Comparison of ENCODE assay signal across 11 cellular contexts in the genomic region with DNA sequence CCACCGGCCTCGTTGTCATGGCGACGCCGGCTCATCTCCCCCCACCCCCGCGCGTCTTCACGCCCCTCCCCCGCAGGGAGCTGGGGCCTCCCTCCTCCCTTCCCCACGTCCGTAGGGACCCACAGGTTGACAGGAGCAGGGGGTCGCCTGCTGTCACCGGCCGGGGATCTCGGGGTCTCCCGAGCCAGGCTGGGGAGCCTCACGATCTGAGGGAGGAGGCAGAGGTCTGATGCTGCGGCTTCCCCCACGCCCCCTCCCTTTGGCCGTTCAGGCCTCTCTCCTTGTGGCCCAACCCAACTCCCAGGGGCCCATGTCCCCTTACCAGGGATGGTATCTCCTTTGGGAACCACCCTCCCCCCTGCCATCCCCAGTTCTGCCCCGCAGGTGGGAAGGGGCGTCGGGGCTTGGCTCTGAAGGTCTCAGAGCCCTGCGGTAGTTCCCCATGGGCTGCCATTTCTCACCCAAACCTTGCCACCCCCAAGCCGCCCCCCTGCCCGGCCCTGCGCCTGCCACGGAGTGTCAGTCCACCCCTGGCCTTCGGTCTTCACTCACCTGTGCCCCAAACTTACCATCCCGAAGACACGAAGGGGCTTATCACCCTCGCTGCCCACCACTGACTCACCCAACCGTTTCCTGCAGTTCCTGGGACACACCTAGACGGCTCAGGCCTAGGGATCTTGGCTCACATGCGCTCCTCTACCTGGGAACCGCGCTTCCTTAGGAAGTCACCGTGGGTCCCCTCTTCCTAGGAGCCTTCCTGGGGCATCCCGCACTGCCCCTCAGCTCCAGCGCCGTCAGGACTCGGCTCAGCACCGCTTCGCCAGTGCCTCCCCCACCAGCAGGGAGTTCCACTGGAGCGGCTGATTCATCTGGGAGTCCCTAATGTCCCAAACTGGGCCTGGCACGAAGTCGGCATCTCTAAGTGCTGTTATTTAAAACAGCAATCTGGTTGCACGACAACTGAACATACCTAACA. TPM values are rescaled to one million over a fixed set of nuclear protein-coding genes. Genes with fewer than 3 reads are reported as not detected.
A peak's percentile ranks its signal among the peaks of the same experiment; 100 is the strongest.
DNase-seq lines count a peak whose midpoint lies in the region; ATAC-seq, FAIRE-seq and TF ChIP-seq lines count a peak whose summit lies in the region.
"Had no signal": no experiment of that assay in that cellular context is flagged by ENCODE, and none has a peak within 500 bp of the region (broad histone marks: within the 10 kb centered on the region; RNA-seq: fewer than 3 reads in every experiment).

No MANE protein-coding gene starts in this region.

- peak overlapping the region in 4 of 6 donors; percentile 36 to 89 (median 53) for H3K27ac Mint-ChIP-seq in naive B cell

- H3K4me3 ChIP-seq in A673 (ENCODE audit: low read depth, low read length, poor library complexity, severe bottlenecking) (peak overlapping the region; percentile 55), H7 (ENCODE audit: insufficient read depth, low read depth, low read length) (peak overlapping the region; percentile 83), ascending aorta (peak overlapping the region; percentile 39 to 56)

- H3K36me3 ChIP-seq in A673 (ENCODE audit: insufficient read depth, low read length, poor library complexity, severe bottlenecking) (no peaks in the 10 kb centered on the region), H7 (replicated peaks; ENCODE audit: control insufficient read depth, insufficient read depth, low read length) (no peaks in the 10 kb centered on the region), ascending aorta (no peaks in the 10 kb centered on the region)
- H3K36me3 ChIP-seq: left lung had no signal

- CTCF ChIA-PET in A673 (lab: Charles Lee): interaction anchor here (0.6 kb wide), 2 partner anchors 149 to 155 kb away, joined by 6 to 7 read pairs; a partner anchor contains a TSS

- H3K27me3 ChIP-seq in A673 (replicated peaks; ENCODE audit: insufficient read depth, low read depth, low read length, poor library complexity) (no peaks in the 10 kb centered on the region), H7 (ENCODE audit: control insufficient read depth, insufficient read depth, low read length) (peaks cover 34% of the 10 kb centered on the region), ascending aorta (peaks cover 13% of the 10 kb centered on the region)

- H3K9me3 ChIP-seq in A673 (ENCODE audit: low read depth, low read length, poor library complexity, severe bottlenecking): no peaks in the 10 kb centered on the region
- no peaks in the 10 kb centered on the region for H3K9me3 ChIP-seq in ascending aorta
- H3K9me3 ChIP-seq: left lung had no signal

- no peak overlapping the region for H3K27ac ChIP-seq in A673 (ENCODE audit: low read depth, low read length, poor library complexity, severe bottlenecking)
- no peak overlapping the region for H3K27ac ChIP-seq in ascending aorta
- H3K27ac ChIP-seq: left lung had no signal

- TF ChIP-seq CTCF in A673 (conservative IDR thresholded peaks at IDR 0.05; ENCODE audit: low read depth, low read length): no peak
- no peak for TF ChIP-seq CTCF in ascending aorta (IDR thresholded peaks at IDR 0.05)

- intact Hi-C loops in A673 (cut with micrococcal nuclease; ENCODE audit: unreplicated experiment): no loop called here
- intact Hi-C loops in ascending aorta (cut with DNase I): no loop called here

- peaks cover 10% of the 10 kb centered on the region for H3K4me1 ChIP-seq in A673 (ENCODE audit: insufficient read depth, low read length, poor library complexity, severe bottlenecking)
- H3K4me1 ChIP-seq in ascending aorta: peaks cover 8 to 12% of the 10 kb centered on the region in 2 donors

- H3K4me3 Mint-ChIP-seq in naive B cell: peak overlapping the region; percentile 5 to 86 (median 82)

- ATAC-seq in naive B cell (ENCODE audit: low read depth in 2 of 2) (peak in 1 of 2 donors; percentile 11), GM21737 (IDR thresholded peaks at IDR 0.05; ENCODE audit: unreplicated experiment) (no peak)

- BruUV-seq in A673 (replicated peaks; lab: Mats Ljungman, UMichigan): no TSS peak

- no peaks in the 10 kb centered on the region for H3K36me3 Mint-ChIP-seq in naive B cell

- H3K4me1 Mint-ChIP-seq in naive B cell: peaks cover 13 to 17% (median 17%) of the 10 kb centered on the region in 3 donors

- POLR2A ChIA-PET in A673 (lab: Charles Lee; ENCODE audit: low non-redundant PET): no interaction called here

- DNase-seq in A673 (ENCODE audit: low spot score): no peak
- peak; percentile 91 for DNase-seq in H7
- no peak for DNase-seq in ascending aorta (ENCODE audit: low spot score in 2 of 2)
- DNase-seq in naive B cell: no peak
- no peak for DNase-seq in NCI-H1048 (lab: John Stamatoyannopoulos, UW)
- DNase-seq in NCI-H510A (lab: John Stamatoyannopoulos, UW): no peak
- DNase-seq in urothelium cell line (ENCODE audit: low spot score): no peak
- DNase-seq: KBM-7, SW 1271 had no signal

- H3K27me3 Mint-ChIP-seq in naive B cell: peaks cover 8 to 35% (median 28%) of the 10 kb centered on the region in 3 donors

- H3K9me3 Mint-ChIP-seq in naive B cell: no peaks in the 10 kb centered on the region

- no peak for FAIRE-seq in urothelium cell line (lab: Jason Lieb, UNC)

RNA-seq across cellular contexts. Expression of a gene that starts 1.0 kb away (rescaled TPM):
- total RNA-seq in A673 (2021) (3.2 and 5.4 TPM in 2 replicates), ascending aorta (not detected)
- total RNA-seq in H7 (2014; rRNA removed; shearing (Covaris generic)): 4.1 and 5.3 TPM in 2 replicates
- polyA plus RNA-seq in naive B cell (ENCODE audit: low read depth in 6 of 6): not detected

RNA-seq across cellular contexts. Expression of a gene that starts 11.2 kb away (rescaled TPM):
- total RNA-seq in A673 (2021) (not detected in 2 replicates), ascending aorta (not detected)
- total RNA-seq in H7 (2014; rRNA removed; shearing (Covaris generic)): not detected in 2 replicates
- polyA plus RNA-seq in naive B cell (ENCODE audit: low read depth in 6 of 6): not detected
- total RNA-seq: left lung had no signal

RNA-seq across cellular contexts. Expression of a gene that starts 15.8 kb away (rescaled TPM):
- 115 and 120 TPM in 2 replicates for total RNA-seq in A673 (2021)
- 58.7 and 91.9 TPM in 2 replicates for total RNA-seq in H7 (2014; rRNA removed; shearing (Covaris generic))
- total RNA-seq in ascending aorta: 44.1 TPM
- polyA plus RNA-seq in naive B cell (ENCODE audit: low read depth in 6 of 6): 1 to 10 TPM; 2.1 to 8.7 (median 6.9) TPM

RNA-seq across cellular contexts. Expression of a gene that starts 16.4 kb away (rescaled TPM):
- total RNA-seq in A673 (2021): 29.7 and 33.2 TPM in 2 replicates
- 19.0 and 20.5 TPM in 2 replicates for total RNA-seq in H7 (2014; rRNA removed; shearing (Covaris generic))
- 2.0 TPM for total RNA-seq in ascending aorta
- polyA plus RNA-seq in naive B cell (ENCODE audit: low read depth in 6 of 6): 10 to 100 TPM; 10.7 to 21.8 (median 13.3) TPM

RNA-seq across cellular contexts. Expression of a gene that starts 19.3 kb away (rescaled TPM):
- 1.9 and 2.6 TPM in 2 replicates for total RNA-seq in A673 (2021)
- 3.0 and 5.5 TPM in 2 replicates for total RNA-seq in H7 (2014; rRNA removed; shearing (Covaris generic))
- not detected for total RNA-seq in ascending aorta
- polyA plus RNA-seq in naive B cell (ENCODE audit: low read depth in 6 of 6): not detected
